Comparison of ENCODE assay signal across 21 cellular contexts in the genomic region with DNA sequence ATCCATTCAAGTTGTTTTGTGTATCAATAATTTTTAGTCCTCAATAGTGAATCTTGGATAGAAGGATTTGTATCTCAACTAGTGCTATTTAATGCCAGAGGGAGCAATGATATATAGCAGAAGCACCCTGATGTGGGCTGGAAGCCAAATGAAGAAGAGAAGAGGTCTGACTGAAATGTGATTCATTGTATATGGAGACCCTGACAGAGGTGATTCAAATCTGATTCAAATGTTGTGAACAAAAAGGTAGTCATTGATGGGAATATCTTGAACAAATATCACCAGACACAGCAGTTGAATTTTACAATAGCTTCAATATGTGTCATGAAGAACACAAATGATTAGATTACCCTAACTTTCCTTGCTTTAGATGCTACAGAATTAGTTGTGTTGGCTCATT.
"Had no signal": no experiment of that assay in that cellular context is flagged by ENCODE, and none has a peak within 500 bp of the region (broad histone marks: within the 10 kb centered on the region; RNA-seq: fewer than 3 reads in every experiment).

No MANE protein-coding gene starts in this region.

- H3K4me1 ChIP-seq: prostate gland, right lobe of liver, transverse colon had no signal

- ATAC-seq: left colon; naive thymus-derived CD8-positive, alpha-beta T cell; right lobe of liver had no signal

- H3K4me1 Mint-ChIP-seq: activated naive CD8-positive, alpha-beta T cell treated with anti-CD3 and anti-CD28 coated beads for 36 hours; naive thymus-derived CD8-positive, alpha-beta T cell had no signal

- H3K9me3 ChIP-seq: prostate gland, right lobe of liver, transverse colon had no signal

- H3K27me3 Mint-ChIP-seq: activated CD4-positive, alpha-beta memory T cell treated with anti-CD3 and anti-CD28 coated beads for 36 hours; activated naive CD8-positive, alpha-beta T cell treated with anti-CD3 and anti-CD28 coated beads for 36 hours; naive thymus-derived CD8-positive, alpha-beta T cell had no signal

- H3K36me3 ChIP-seq: prostate gland, right lobe of liver, transverse colon had no signal

- H3K27ac Mint-ChIP-seq: activated CD4-positive, alpha-beta memory T cell treated with anti-CD3 and anti-CD28 coated beads for 36 hours; activated naive CD8-positive, alpha-beta T cell treated with anti-CD3 and anti-CD28 coated beads for 36 hours; naive thymus-derived CD8-positive, alpha-beta T cell; T-helper 2 cell treated with Interferon-gamma antibody and Interleukin-4, amounts not matched to agents 5 μg/mL and 100 μg/mL, for 36 hours had no signal

- H3K36me3 Mint-ChIP-seq: activated CD4-positive, alpha-beta memory T cell treated with anti-CD3 and anti-CD28 coated beads for 36 hours; activated naive CD8-positive, alpha-beta T cell treated with anti-CD3 and anti-CD28 coated beads for 36 hours; naive thymus-derived CD8-positive, alpha-beta T cell had no signal

- H3K27ac ChIP-seq: coronary artery, prostate gland, right lobe of liver, transverse colon had no signal

- H3K4me3 ChIP-seq: coronary artery, lung, prostate gland, right lobe of liver, transverse colon had no signal

- H3K27me3 ChIP-seq: right lobe of liver, transverse colon had no signal

- DNase-seq: activated CD4-positive, alpha-beta memory T cell treated with anti-CD3 and anti-CD28 coated beads for 36 hours; activated CD4-positive, CD25-positive, alpha-beta regulatory T cell treated with anti-CD3 and anti-CD28 coated beads, Interleukin-2, amount 50 U/mL, for 72 hours; activated gamma-delta T cell; activated naive CD8-positive, alpha-beta T cell treated with anti-CD3 and anti-CD28 coated beads for 36 hours; activated T-cell treated with anti-CD3 and anti-CD28 coated beads, Interleukin-2, amount 50 U/mL, for 48 hours; anterior cingulate cortex; caudate nucleus; effector CD4-positive, alpha-beta T cell; hypothalamus; left colon; naive thymus-derived CD8-positive, alpha-beta T cell; nucleus accumbens; right lobe of liver; stimulated activated naive CD4-positive, alpha-beta T cell; substantia nigra; SW 1271; transverse colon had no signal

- H3K4me3 Mint-ChIP-seq: activated CD4-positive, alpha-beta memory T cell treated with anti-CD3 and anti-CD28 coated beads for 36 hours; activated naive CD8-positive, alpha-beta T cell treated with anti-CD3 and anti-CD28 coated beads for 36 hours; naive thymus-derived CD8-positive, alpha-beta T cell; T-helper 2 cell treated with Interferon-gamma antibody and Interleukin-4, amounts not matched to agents 5 μg/mL and 100 μg/mL, for 36 hours had no signal
